In the genomic region with DNA sequence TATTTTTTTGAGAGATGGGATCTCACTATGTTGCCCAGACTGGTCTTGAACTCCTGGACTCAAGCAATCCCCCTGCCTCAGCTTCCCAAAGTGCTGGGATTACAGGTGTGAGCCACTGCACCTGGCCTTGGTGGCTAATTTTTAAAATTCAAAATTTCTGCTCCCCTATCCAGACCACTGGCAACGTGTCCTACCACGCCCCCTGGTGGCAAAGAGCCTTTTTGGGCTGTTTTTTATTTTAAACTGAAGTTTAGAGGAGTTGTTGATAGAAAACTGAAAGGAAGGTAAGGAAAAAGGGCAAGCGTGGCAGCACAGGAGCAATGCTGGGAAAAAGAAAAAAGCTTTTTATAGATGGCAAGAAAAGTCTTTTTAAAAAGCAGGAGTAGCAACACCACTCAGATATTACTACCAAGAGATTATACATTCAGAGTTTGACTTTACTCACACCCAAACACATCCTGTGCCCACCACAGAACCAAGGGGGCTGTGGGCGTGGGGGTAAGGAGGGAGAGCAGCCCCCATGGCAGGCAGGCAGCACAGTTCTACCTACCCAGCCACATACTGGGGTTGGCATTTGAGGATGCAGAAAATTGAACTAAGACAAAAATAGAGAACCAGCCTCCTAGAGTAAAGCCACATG, we compare ENCODE assay signal across 8 cellular contexts. TPM values are rescaled to one million over a fixed set of nuclear protein-coding genes. Genes with fewer than 3 reads are reported as not detected.
DNase-seq lines count a peak whose midpoint lies in the region; ATAC-seq, FAIRE-seq and TF ChIP-seq lines count a peak whose summit lies in the region.

No MANE protein-coding gene starts in this region.

- peaks cover 13% of the 10 kb centered on the region; the same call in 1 of the 2 replicates for H4K20me1 ChIP-seq in OCI-LY3 (ENCODE audit: insufficient read depth, low read length)

- FAIRE-seq in pancreas (lab: Jason Lieb, UNC) = no peak

- TF ChIP-seq POLR2A in transverse colon (IDR thresholded peaks at IDR 0.05) = no peak

- no peaks in the 10 kb centered on the region for H3K27me3 Mint-ChIP-seq in activated T-cell treated with anti-CD3 and anti-CD28 coated beads, Interleukin-2, amount 50 U/mL, for 72 hours (ENCODE audit: low read depth)

- H3K4me3 Mint-ChIP-seq in activated T-cell treated with anti-CD3 and anti-CD28 coated beads, Interleukin-2, amount 50 U/mL, for 72 hours = peak overlapping the region; percentile 43 to 83

- TF ChIP-seq CTCF in OCI-LY3 (IDR thresholded peaks at IDR 0.05; ENCODE audit: low read depth, low read length) = peak; percentile 87
- peak; percentile 83 for TF ChIP-seq CTCF in fibroblast of the aortic adventitia (IDR thresholded peaks at IDR 0.05; ENCODE audit: insufficient read depth, low read length)
- peak; percentile 58 to 72 (median 67) for TF ChIP-seq CTCF in pancreas (IDR thresholded peaks at IDR 0.05)
- TF ChIP-seq CTCF in transverse colon (IDR thresholded peaks at IDR 0.05) = peak; percentile 75 to 83 (median 81)

- in situ Hi-C loops in transverse colon (cut with MboI; ENCODE audit: low pct_ligation_motif_present in 1 of 4, low pct_unique_long_range_greater_than_20kb in 1 of 4, low sequenced_read_pairs in 3 of 4) = loop anchor here in 1 of 4 donors (25.0 kb wide), 1 partner anchor 178 kb away; a partner anchor contains a TSS

- H3K36me3 ChIP-seq in OCI-LY3 (replicated peaks; ENCODE audit: low read depth, low read length) (peaks cover 46% of the 10 kb centered on the region), pancreas (peaks cover 11 to 51% (median 23%) of the 10 kb centered on the region in 3 donors), transverse colon (peaks cover 0 to 55% (median 17%) of the 10 kb centered on the region in 4 donors)

- peak overlapping the region; percentile 84 for H3K27ac Mint-ChIP-seq in activated T-cell treated with anti-CD3 and anti-CD28 coated beads, Interleukin-2, amount 50 U/mL, for 72 hours

- DNase-seq in NCI-H1436 (lab: John Stamatoyannopoulos, UW) (peak; percentile 38), NCI-H1436 treated with DMSO at 0.1 percent for 48 hours (lab: John Stamatoyannopoulos, UW) (no peak), fibroblast of the aortic adventitia (ENCODE audit: low read depth) (peak; percentile 76), pancreas (peak in 5 of 6 donors; percentile 49 to 86 (median 63)), transverse colon (peak; percentile 68)
- peak; percentile 77 to 82 for DNase-seq in activated T-cell treated with anti-CD3 and anti-CD28 coated beads, Interleukin-2, amount 50 U/mL, for 72 hours

- H3K27ac ChIP-seq in OCI-LY3 (ENCODE audit: low read length) = peak overlapping the region; percentile 32; the same call in 1 of the 2 replicates
- H3K27ac ChIP-seq in pancreas = peak overlapping the region in 2 of 4 donors; percentile 23 to 28
- H3K27ac ChIP-seq in transverse colon = peak overlapping the region in 3 of 4 donors; percentile 18 to 58 (median 44)

- H3K9me3 ChIP-seq in OCI-LY3 (ENCODE audit: insufficient read depth, low read length) = no peaks in the 10 kb centered on the region
- no peaks in the 10 kb centered on the region for H3K9me3 ChIP-seq in pancreas
- H3K9me3 ChIP-seq in transverse colon = no peaks in the 10 kb centered on the region

- ATAC-seq in activated T-cell treated with anti-CD3 and anti-CD28 coated beads, Interleukin-2, amount 50 U/mL, for 72 hours (replicated peaks in 1 of 2) = peak; percentile 11 to 18
- peak in 3 of 4 donors; percentile 23 to 38 (median 28) for ATAC-seq in pancreas
- no peak for ATAC-seq in HG03439 (IDR thresholded peaks at IDR 0.05; ENCODE audit: unreplicated experiment)

- peaks cover 13 to 17% of the 10 kb centered on the region in 2 donors for H3K36me3 Mint-ChIP-seq in activated T-cell treated with anti-CD3 and anti-CD28 coated beads, Interleukin-2, amount 50 U/mL, for 72 hours (ENCODE audit: insufficient read depth in 2 of 2)

- peaks cover 4% of the 10 kb centered on the region for H3K79me2 ChIP-seq in OCI-LY3 (ENCODE audit: low read length)

- peak overlapping the region; percentile 18; the same call in 1 of the 2 replicates for H3K4me2 ChIP-seq in OCI-LY3 (ENCODE audit: low read length)

- intact Hi-C loops in pancreas (cut with DNase I) (no loop called here), transverse colon (cut with DNase I; ENCODE audit: low total_unique reads) (loop anchor here (5.0 kb wide), 1 partner anchor 33 kb away; no protein-coding TSS in a partner anchor)

- H3K4me1 Mint-ChIP-seq in activated T-cell treated with anti-CD3 and anti-CD28 coated beads, Interleukin-2, amount 50 U/mL, for 72 hours (ENCODE audit: low read depth) = peaks cover 47% of the 10 kb centered on the region

- H3K4me3 ChIP-seq in OCI-LY3 (ENCODE audit: low read length) (no peak overlapping the region), fibroblast of the aortic adventitia (ENCODE audit: low read depth, low read length) (no peak overlapping the region), pancreas (no peak overlapping the region), transverse colon (no peak overlapping the region)

- 30 to 31% methylated on average over 4 of the region's 4 CpGs for WGBS in pancreas, 2 donors
- 22 to 27% methylated on average over 4 of the region's 4 CpGs for WGBS in transverse colon (ENCODE audit: low coverage in 1 of 2), 2 donors

- H3K27me3 ChIP-seq in OCI-LY3 (ENCODE audit: low read depth, low read length) = 0 out of 2 replicates have a peak, but pooled peaks cover 3% of the 10 kb centered on the region
- no peaks in the 10 kb centered on the region for H3K27me3 ChIP-seq in pancreas
- no peaks in the 10 kb centered on the region for H3K27me3 ChIP-seq in transverse colon

- H2AFZ ChIP-seq in OCI-LY3 (ENCODE audit: low read depth, low read length) = no peak overlapping the region

- peaks cover 12% of the 10 kb centered on the region for H3K4me1 ChIP-seq in OCI-LY3 (ENCODE audit: low read length)
- peaks cover 7 to 13% (median 8%) of the 10 kb centered on the region in 3 donors for H3K4me1 ChIP-seq in pancreas
- peaks cover 8 to 36% (median 13%) of the 10 kb centered on the region in 4 donors for H3K4me1 ChIP-seq in transverse colon

- H3K9ac ChIP-seq in OCI-LY3 (ENCODE audit: low read length) = no peak overlapping the region

- TF ChIP-seq EP300 in transverse colon (IDR thresholded peaks at IDR 0.05; ENCODE audit: low read depth) = no peak

- H3K9me3 Mint-ChIP-seq in activated T-cell treated with anti-CD3 and anti-CD28 coated beads, Interleukin-2, amount 50 U/mL, for 72 hours = no peaks in the 10 kb centered on the region

RNA-seq across cellular contexts. Expression of a gene that starts 4.2 kb away (rescaled TPM):
- 10 to 100 TPM; 17.4 to 21.8 TPM for total RNA-seq in activated T-cell treated with anti-CD3 and anti-CD28 coated beads, Interleukin-2, amount 50 U/mL, for 72 hours
- total RNA-seq in fibroblast of the aortic adventitia (ENCODE audit: low replicate concordance) (166 and 287 TPM in 2 replicates), pancreas (100 to 1,000 TPM in 1 of 6 donors, 10 to 100 TPM in 5; 32.0 to 102 (median 43.7) TPM), transverse colon (100 to 1,000 TPM in 1 of 4 donors, 10 to 100 TPM in 3; 31.0 to 633 (median 52.5) TPM)
- polyA plus RNA-seq in pancreas = 100 to 1,000 TPM in 1 of 2 donors, 10 to 100 TPM in 1; 38.9 to 137 TPM

RNA-seq across cellular contexts. Expression of a gene that starts 11.5 kb away (rescaled TPM):
- total RNA-seq in activated T-cell treated with anti-CD3 and anti-CD28 coated beads, Interleukin-2, amount 50 U/mL, for 72 hours = 10 to 100 TPM; 56.5 to 67.2 TPM
- 10.8 and 18.1 TPM in 2 replicates for total RNA-seq in fibroblast of the aortic adventitia (ENCODE audit: low replicate concordance)
- 10 to 100 TPM; 12.4 to 18.2 (median 15.1) TPM for total RNA-seq in pancreas
- polyA plus RNA-seq in pancreas = 10 to 100 TPM; 30.3 to 54.0 TPM
- 10 to 100 TPM; 25.4 to 58.4 (median 26.9) TPM for total RNA-seq in transverse colon

RNA-seq across cellular contexts. Expression of a gene that starts 11.7 kb away (rescaled TPM):
- total RNA-seq in activated T-cell treated with anti-CD3 and anti-CD28 coated beads, Interleukin-2, amount 50 U/mL, for 72 hours = 10 to 100 TPM; 25.4 to 30.7 TPM
- total RNA-seq in fibroblast of the aortic adventitia (ENCODE audit: low replicate concordance) (17.9 and 29.1 TPM in 2 replicates), pancreas (10 to 100 TPM; 14.4 to 23.4 (median 19.9) TPM), transverse colon (10 to 100 TPM in 3 of 4 donors, not detected in 1; 11.2 to 34.1 (median 24.7) TPM)
- 10 to 100 TPM; 23.2 to 34.1 TPM for polyA plus RNA-seq in pancreas

RNA-seq across cellular contexts. Expression of a gene that starts 22.2 kb away (rescaled TPM):
- total RNA-seq in activated T-cell treated with anti-CD3 and anti-CD28 coated beads, Interleukin-2, amount 50 U/mL, for 72 hours = 100 to 1,000 TPM; 260 to 275 TPM
- 62.8 and 109 TPM in 2 replicates for total RNA-seq in fibroblast of the aortic adventitia (ENCODE audit: low replicate concordance)
- 10 to 100 TPM; 41.6 to 87.0 (median 62.1) TPM for total RNA-seq in pancreas
- 100 to 1,000 TPM in 1 of 2 donors, 10 to 100 TPM in 1; 74.5 to 144 TPM for polyA plus RNA-seq in pancreas
- 1,000 to 10,000 TPM in 1 of 4 donors, 100 to 1,000 TPM in 3; 193 to 1,196 (median 348) TPM for total RNA-seq in transverse colon

RNA-seq across cellular contexts. Expression of a gene that starts 23.0 kb away (rescaled TPM):
- 10 to 100 TPM; 34.8 to 43.1 TPM for total RNA-seq in activated T-cell treated with anti-CD3 and anti-CD28 coated beads, Interleukin-2, amount 50 U/mL, for 72 hours
- total RNA-seq in fibroblast of the aortic adventitia (ENCODE audit: low replicate concordance) (33.4 and 40.5 TPM in 2 replicates), pancreas (10 to 100 TPM in 3 of 6 donors, 1 to 10 TPM in 3; 8.3 to 14.6 (median 10.1) TPM), transverse colon (10 to 100 TPM in 3 of 4 donors, 1 to 10 TPM in 1; 7.6 to 41.3 (median 25.7) TPM)
- polyA plus RNA-seq in pancreas = 10 to 100 TPM in 1 of 2 donors, 1 to 10 TPM in 1; 5.9 to 13.4 TPM
